Comparison of ENCODE assay signal across 26 cellular contexts in the genomic region with DNA sequence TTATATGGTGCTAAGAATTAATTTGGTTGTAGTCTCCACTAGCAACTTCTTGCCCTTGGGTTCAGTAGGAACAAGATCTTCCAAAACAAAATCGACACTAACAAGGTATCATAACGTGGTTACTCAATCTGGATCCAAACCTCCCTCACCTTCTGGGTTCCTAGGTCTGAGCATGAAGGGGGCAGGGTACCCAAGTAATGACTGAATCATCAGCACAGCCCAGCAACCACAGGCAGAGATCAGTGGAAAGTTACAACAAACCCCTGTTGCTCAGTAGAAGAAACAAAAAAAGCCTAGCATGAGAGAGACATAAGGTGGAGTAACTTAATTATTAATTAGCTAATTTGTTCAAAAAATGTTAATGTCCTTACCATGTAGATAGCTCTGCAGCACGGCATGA.
DNase-seq lines count a peak whose midpoint lies in the region; FAIRE-seq and TF ChIP-seq lines count a peak whose summit lies in the region.
"Had no signal": no experiment of that assay in that cellular context is flagged by ENCODE, and none has a peak within 500 bp of the region (broad histone marks: within the 10 kb centered on the region; RNA-seq: fewer than 3 reads in every experiment).

No MANE protein-coding gene starts in this region.

- no peak overlapping the region for H2BK5ac ChIP-seq in mesenchymal stem cell (ENCODE audit: low read depth, low read length, poor library complexity, severe bottlenecking)

- 71% methylated on average over 3 of the region's 3 CpGs for WGBS in mesenchymal stem cell
- WGBS in transverse colon (ENCODE audit: low coverage in 1 of 2), 2 donors = 67 to 70% methylated on average over 3 of the region's 3 CpGs

- H3K9ac ChIP-seq in mesenchymal stem cell (ENCODE audit: low read length) = peak overlapping the region; percentile 7
- H3K9ac ChIP-seq: KMS-11 had no signal

- H3K9me3 ChIP-seq in mesenchymal stem cell (ENCODE audit: control insufficient read depth, low read length) (no peaks in the 10 kb centered on the region), transverse colon (no peaks in the 10 kb centered on the region)
- H3K9me3 ChIP-seq: esophagus squamous epithelium had no signal

- no peak overlapping the region for H2AK5ac ChIP-seq in mesenchymal stem cell (ENCODE audit: low read length, severe bottlenecking)

- TF ChIP-seq POLR2A in GM12892 (IDR thresholded peaks at IDR 0.05; ENCODE audit: low read depth, low read length) (no peak), transverse colon (IDR thresholded peaks at IDR 0.05) (no peak)

- no peak for FAIRE-seq in bronchial epithelial cell (lab: Jason Lieb, UNC)
- FAIRE-seq in GM12892 (lab: Jason Lieb, UNC) = no peak

- no peak overlapping the region for H3K4me3 ChIP-seq in bronchial epithelial cell (ENCODE audit: low read depth, low read length)
- no peak overlapping the region for H3K4me3 ChIP-seq in mesenchymal stem cell (ENCODE audit: insufficient read depth in 1 of 2, low read depth in 1 of 2, low read length in 2 of 2)
- no peak overlapping the region for H3K4me3 ChIP-seq in transverse colon
- H3K4me3 ChIP-seq: esophagus squamous epithelium, lung, skin epidermis had no signal

- H4K8ac ChIP-seq in mesenchymal stem cell (ENCODE audit: low read length) = no peak overlapping the region

- H3K79me1 ChIP-seq in mesenchymal stem cell (replicated peaks; ENCODE audit: low read length, poor library complexity, severe bottlenecking) = no peaks in the 10 kb centered on the region

- no peak overlapping the region for H2BK12ac ChIP-seq in mesenchymal stem cell (ENCODE audit: low read length in 2 of 2)

- peak; percentile 47 for DNase-seq in AG20443 (ENCODE audit: low spot score)
- DNase-seq in LHCN-M2 (ENCODE audit: low read depth) = peak; percentile 47
- DNase-seq in bronchial epithelial cell (ENCODE audit: low read depth) = peak; percentile 70
- DNase-seq in mesenchymal stem cell = peak; percentile 48
- DNase-seq in GM12892 (ENCODE audit: insufficient read length) = no peak
- no peak for DNase-seq in transverse colon
- no peak for DNase-seq in GM20000 (ENCODE audit: low spot score)
- no peak for DNase-seq in ACHN
- DNase-seq: activated CD4-positive, alpha-beta T cell treated with anti-CD3 and anti-CD28 coated beads, Interleukin-2, amount 50 U/mL, for 1 hour; activated CD8-positive, alpha-beta memory T cell treated with anti-CD3 and anti-CD28 coated beads, Interleukin-2, amount 50 U/mL, for 4 hours; activated effector memory CD4-positive, alpha-beta T cell treated with anti-CD3 and anti-CD28 coated beads, Interleukin-2, amount 50 U/mL, for 16 hours; amniotic stem cell; CD4-positive, alpha-beta T cell; effector CD4-positive, alpha-beta T cell; esophagus squamous epithelium; head of caudate nucleus; immature natural killer cell; naive thymus-derived CD4-positive, alpha-beta T cell; NCI-H2107; NCI-H524; SHP77; stimulated activated CD4-positive, alpha-beta T cell treated with anti-CD3 and anti-CD28 coated beads, Interleukin-2, amount 100 ng/mL, for 48 hours; T-helper 1 cell had no signal

- H2AFZ ChIP-seq in mesenchymal stem cell (ENCODE audit: low read depth, low read length) = peak overlapping the region; percentile 39

- H3K27me3 ChIP-seq in bronchial epithelial cell (ENCODE audit: control insufficient read depth, insufficient read depth, low read length) (no peaks in the 10 kb centered on the region), mesenchymal stem cell (ENCODE audit: control insufficient read depth in 1 of 2, insufficient read depth in 1 of 2, low read length in 2 of 2) (no peaks in the 10 kb centered on the region), transverse colon (no peaks in the 10 kb centered on the region)

- H2BK120ac ChIP-seq in mesenchymal stem cell (ENCODE audit: low read depth, low read length) = no peak overlapping the region

- TF ChIP-seq EP300 in transverse colon (IDR thresholded peaks at IDR 0.05; ENCODE audit: low read depth) = no peak

- in situ Hi-C loops in transverse colon (cut with MboI; ENCODE audit: low pct_ligation_motif_present in 1 of 4, low pct_unique_long_range_greater_than_20kb in 1 of 4, low sequenced_read_pairs in 3 of 4) (no loop called here), ACHN (cut with HindIII; ENCODE audit: low pct_ligation_motif_present, low pct_unique_long_range_greater_than_20kb, low sequenced_read_pairs) (no loop called here)

- H2BK15ac ChIP-seq in mesenchymal stem cell (ENCODE audit: low read depth, poor library complexity, severe bottlenecking) = no peak overlapping the region

- no peak overlapping the region for H3K14ac ChIP-seq in mesenchymal stem cell (ENCODE audit: low read length in 2 of 2)

- H3K18ac ChIP-seq in mesenchymal stem cell (ENCODE audit: low read depth in 1 of 2, low read length in 2 of 2) = peak overlapping the region in 1 of 2 experiments; percentile 38

- no peak overlapping the region for H3K4me2 ChIP-seq in mesenchymal stem cell (ENCODE audit: low read length, poor library complexity, severe bottlenecking)
- H3K4me2 ChIP-seq: KMS-11 had no signal

- no peak overlapping the region for H4K91ac ChIP-seq in mesenchymal stem cell (ENCODE audit: low read length)

- intact Hi-C loops in transverse colon (cut with DNase I; ENCODE audit: low total_unique reads) = no loop called here

- H3K4ac ChIP-seq in mesenchymal stem cell (ENCODE audit: low read depth in 1 of 2, low read length in 2 of 2) = no peak overlapping the region

- TF ChIP-seq CTCF in bronchial epithelial cell (IDR thresholded peaks at IDR 0.05; ENCODE audit: insufficient read depth, low read length, severe bottlenecking) (no peak), transverse colon (IDR thresholded peaks at IDR 0.05) (no peak), GM20000 (IDR thresholded peaks at IDR 0.05; ENCODE audit: extremely low read depth, missing control alignments) (no peak)

- no peaks in the 10 kb centered on the region for H3K4me1 ChIP-seq in mesenchymal stem cell (ENCODE audit: control insufficient read depth, insufficient read depth, low read depth, low read length)
- H3K4me1 ChIP-seq in transverse colon = no peaks in the 10 kb centered on the region

- H3K27ac ChIP-seq in mesenchymal stem cell (ENCODE audit: low read length, poor library complexity, severe bottlenecking) = no peak overlapping the region
- no peak overlapping the region for H3K27ac ChIP-seq in transverse colon
- H3K27ac ChIP-seq: esophagus squamous epithelium, KMS-11 had no signal

- H3K36me3 ChIP-seq in bronchial epithelial cell (ENCODE audit: control insufficient read depth, insufficient read depth, low read length) (no peaks in the 10 kb centered on the region), mesenchymal stem cell (ENCODE audit: control insufficient read depth in 1 of 2, insufficient read depth in 2 of 2, low read depth in 1 of 2, low read length in 2 of 2) (no peaks in the 10 kb centered on the region), transverse colon (no peaks in the 10 kb centered on the region)
- H3K36me3 ChIP-seq: esophagus squamous epithelium had no signal

- no peak overlapping the region for H3K23ac ChIP-seq in mesenchymal stem cell (ENCODE audit: low read length in 2 of 2)

Comparison
In these comparisons a context has a peak if more than half of its experiments do, and no peak if none do; other contexts are left out.
1. DNase-seq: peak in AG20443 (single experiment), LHCN-M2 (single experiment), bronchial epithelial cell (single experiment) and mesenchymal stem cell (single experiment); none in GM12892 (single experiment), transverse colon (single experiment), GM20000 (single experiment) and ACHN (single experiment).